ENCODE assay signal across 35 cellular contexts in the genomic region with DNA sequence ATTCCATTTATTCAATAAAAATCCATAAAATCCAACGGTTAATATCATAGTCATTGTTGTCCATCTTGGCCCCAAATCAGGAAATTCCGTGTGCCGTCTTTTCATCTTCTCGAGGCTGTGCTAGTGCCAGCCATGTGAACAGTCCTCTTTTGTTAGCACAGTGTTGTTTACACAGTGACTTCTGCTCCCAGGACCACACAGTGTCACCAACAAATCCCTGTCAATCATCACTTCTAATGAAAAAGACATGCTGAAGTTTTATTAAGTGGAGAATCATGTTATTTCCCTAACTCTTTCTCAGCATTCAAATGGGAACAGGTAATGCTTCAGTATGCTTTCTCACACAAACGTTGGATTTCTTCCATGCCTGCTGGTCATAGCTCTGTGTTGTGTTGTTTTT. TPM values are rescaled to one million over a fixed set of nuclear protein-coding genes. Genes with fewer than 3 reads are reported as not detected.
A peak's percentile ranks its signal among the peaks of the same experiment; 100 is the strongest.
DNase-seq lines count a peak whose midpoint lies in the region; ATAC-seq, FAIRE-seq and TF ChIP-seq lines count a peak whose summit lies in the region.
"Had no signal": no experiment of that assay in that cellular context is flagged by ENCODE, and none has a peak within 500 bp of the region (broad histone marks: within the 10 kb centered on the region; RNA-seq: fewer than 3 reads in every experiment).

No MANE protein-coding gene starts in this region.

- no peaks in the 10 kb centered on the region for H3F3A ChIP-seq in MM.1S (ENCODE audit: insufficient read depth, low read length)

- TF ChIP-seq CTCF in prostate gland (IDR thresholded peaks at IDR 0.05) (no peak), MM.1S (IDR thresholded peaks at IDR 0.05; ENCODE audit: low read length) (no peak), right atrium auricular region (IDR thresholded peaks at IDR 0.05) (no peak)

- H3K4me1 ChIP-seq in prostate gland (replicated peaks) (no peaks in the 10 kb centered on the region), MM.1S (ENCODE audit: low read length) (no peaks in the 10 kb centered on the region), right atrium auricular region (no peaks in the 10 kb centered on the region)
- H3K4me1 ChIP-seq: body of pancreas, pancreas, sigmoid colon, vagina had no signal

- no peak overlapping the region for H2AFZ ChIP-seq in MM.1S (ENCODE audit: low read length)
- H2AFZ ChIP-seq: GM23338 had no signal

- H3K9ac ChIP-seq in MM.1S (ENCODE audit: low read length) = no peak overlapping the region

- WGBS in prostate gland = 26% methylated on average over 5 of the region's 5 CpGs

- H3K27me3 ChIP-seq in layer of hippocampus (ENCODE audit: control insufficient read depth, insufficient read depth, low read length) (no peaks in the 10 kb centered on the region), prostate gland (replicated peaks; ENCODE audit: insufficient read depth) (no peaks in the 10 kb centered on the region), MM.1S (replicated peaks; ENCODE audit: insufficient read depth, low read length) (no peaks in the 10 kb centered on the region), right atrium auricular region (no peaks in the 10 kb centered on the region)
- H3K27me3 ChIP-seq: body of pancreas, pancreas, sigmoid colon, vagina had no signal

- ATAC-seq in GM18511 (IDR thresholded peaks at IDR 0.05; ENCODE audit: unreplicated experiment) = no peak
- ATAC-seq: activated naive CD8-positive, alpha-beta T cell treated with anti-CD3 and anti-CD28 coated beads, Interleukin-2, amount 50 U/mL, for 24 hours; activated T-cell treated with anti-CD3 and anti-CD28 coated beads, Interleukin-2, amount 50 U/mL, for 4 hours; body of pancreas; GM12878; GM23338; stimulated activated effector memory CD8-positive, alpha-beta T cell treated with anti-CD3 and anti-CD28 coated beads, Interleukin-12 subunit alpha, Interleukin-12 subunit beta, amount 100 ng/mL, for 72 hours had no signal

- H3K79me2 ChIP-seq in MM.1S (ENCODE audit: low read length) = no peaks in the 10 kb centered on the region

- H3K9me3 ChIP-seq in prostate gland (no peaks in the 10 kb centered on the region), MM.1S (replicated peaks; ENCODE audit: insufficient read depth, low read length) (no peaks in the 10 kb centered on the region), right atrium auricular region (no peaks in the 10 kb centered on the region)
- H3K9me3 ChIP-seq: body of pancreas, pancreas, sigmoid colon, vagina had no signal

- intact Hi-C loops in prostate gland (cut with DNase I) = no loop called here

- no peaks in the 10 kb centered on the region for H4K20me1 ChIP-seq in MM.1S (ENCODE audit: insufficient read depth, low read length)

- DNase-seq in H54 (ENCODE audit: insufficient read length, low spot score) = no peak
- peak in 37 of 58 donors; percentile 2 to 78 (median 36) for DNase-seq in anterior cingulate cortex (lab: John Stamatoyannopoulos, UW)
- peak; percentile 60 for DNase-seq in prostate gland (ENCODE audit: low spot score)
- no peak for DNase-seq in MM.1S
- DNase-seq in NCI-H2227 treated with DMSO at 0.1 percent for 48 hours (lab: John Stamatoyannopoulos, UW) = no peak
- no peak for DNase-seq in right atrium auricular region (ENCODE audit: low spot score)
- DNase-seq: activated CD4-positive, alpha-beta T cell treated with anti-CD3 and anti-CD28 coated beads for 48 hours; activated gamma-delta T cell treated with Interleukin-2 at 50 U/mL for 16 hours; activated naive CD8-positive, alpha-beta T cell treated with anti-CD3 and anti-CD28 coated beads, Interleukin-2, amount 50 U/mL, for 24 hours; activated T-cell treated with anti-CD3 and anti-CD28 coated beads, Interleukin-2, amount 50 U/mL, for 4 hours; body of pancreas; HFFc6; IMR-90; NCI-H1105 treated with DMSO at 0.1 percent for 48 hours; NCI-H1930; NCI-H345; NK-92 treated with Interleukin-12 subunit alpha and Interleukin-12 subunit beta, amount 100 ng/mL, for 24 hours; pancreas; Right ventricle myocardium superior; sigmoid colon; stimulated activated CD4-positive, alpha-beta T cell treated with anti-CD3 and anti-CD28 coated beads, Interleukin-4, amount 100 ng/mL, for 24 hours had no signal

- H3K4me2 ChIP-seq in MM.1S (ENCODE audit: low read depth, low read length) = no peak overlapping the region
- H3K4me2 ChIP-seq: GM23338 had no signal

- no peak overlapping the region for H3K4me3 ChIP-seq in prostate gland
- no peak overlapping the region for H3K4me3 ChIP-seq in MM.1S (ENCODE audit: low read length)
- H3K4me3 ChIP-seq in right atrium auricular region = no peak overlapping the region
- H3K4me3 ChIP-seq: body of pancreas, GM12878, GM23338, pancreas, sigmoid colon, vagina had no signal

- H3K9me2 ChIP-seq in MM.1S (replicated peaks; ENCODE audit: insufficient read depth, low read length) = no peaks in the 10 kb centered on the region

- no peaks in the 10 kb centered on the region for H3K36me3 ChIP-seq in prostate gland
- no peaks in the 10 kb centered on the region for H3K36me3 ChIP-seq in MM.1S (replicated peaks; ENCODE audit: insufficient read depth, low read length)
- H3K36me3 ChIP-seq in right atrium auricular region = no peaks in the 10 kb centered on the region
- H3K36me3 ChIP-seq: pancreas, sigmoid colon, vagina had no signal

- FAIRE-seq in H54 (lab: Jason Lieb, UNC) = peak; percentile 15
- FAIRE-seq: D721Med, endothelial cell of umbilical vein, GM12878, keratinocyte, pancreas had no signal

- TF ChIP-seq POLR2A in H54 (IDR thresholded peaks at IDR 0.05; ENCODE audit: low read depth, low read length) = no peak
- TF ChIP-seq POLR2A in prostate gland (IDR thresholded peaks at IDR 0.05) = no peak

- peak overlapping the region; percentile 89 for H3K27ac ChIP-seq in layer of hippocampus (ENCODE audit: low read depth, low read length)
- no peak overlapping the region for H3K27ac ChIP-seq in prostate gland
- H3K27ac ChIP-seq in MM.1S (ENCODE audit: low read length) = no peak overlapping the region
- no peak overlapping the region for H3K27ac ChIP-seq in right atrium auricular region
- H3K27ac ChIP-seq: body of pancreas, pancreas, sigmoid colon, vagina had no signal

RNA-seq across cellular contexts. Expression of gene SLCO1A2, which starts 1.9 kb away (rescaled TPM):
- 1 to 10 TPM; 1.9 to 2.3 TPM for total RNA-seq in prostate gland
- not detected for total RNA-seq in right atrium auricular region
- total RNA-seq: activated T-cell treated with anti-CD3 and anti-CD28 coated beads, Interleukin-2, amount 50 U/mL, for 4 hours; body of pancreas; endothelial cell of umbilical vein; fibroblast of lung; GM12878; HFFc6; IMR-90; lung microvascular endothelial cell; Right ventricle myocardium superior; sigmoid colon; subcutaneous adipose tissue; T-helper 2 cell treated with Interferon-gamma antibody and Interleukin-4, amounts not matched to agents 100 ng/mL and 5 ng/mL, for 36 hours; vagina had no signal

RNA-seq across cellular contexts. Expression of gene IAPP, which starts 36.0 kb away (rescaled TPM):
- total RNA-seq in prostate gland (not detected), right atrium auricular region (not detected)
- total RNA-seq: activated T-cell treated with anti-CD3 and anti-CD28 coated beads, Interleukin-2, amount 50 U/mL, for 4 hours; cerebellum; endothelial cell of umbilical vein; fibroblast of lung; GM12878; GM23338; HFFc6; IMR-90; lung microvascular endothelial cell; Right ventricle myocardium superior; sigmoid colon; subcutaneous adipose tissue; T-helper 2 cell treated with Interferon-gamma antibody and Interleukin-4, amounts not matched to agents 100 ng/mL and 5 ng/mL, for 36 hours; vagina had no signal

Comparison
In these comparisons a context has a peak if more than half of its experiments do, and no peak if none do; other contexts are left out.
1. DNase-seq: peak in anterior cingulate cortex (37 of 58) and prostate gland (single experiment); none in H54 (single experiment), MM.1S (single experiment), NCI-H2227 treated with DMSO at 0.1 percent for 48 hours (single experiment) and right atrium auricular region (single experiment).